Comparison of ENCODE assay signal across 10 cellular contexts in genomic region chr11:96215826-96216225, GRCh38.
A peak's percentile ranks its signal among the peaks of the same experiment; 100 is the strongest.
DNase-seq lines count a peak whose midpoint lies in the region; ATAC-seq and TF ChIP-seq lines count a peak whose summit lies in the region.
"Had no signal": no experiment of that assay in that cellular context is flagged by ENCODE, and none has a peak within 500 bp of the region (broad histone marks: within the 10 kb centered on the region; RNA-seq: fewer than 3 reads in every experiment).

No MANE protein-coding gene starts in this region.

- POLR2A ChIA-PET in CD8-positive, alpha-beta T cell (lab: Charles Lee), result interaction anchor here (0.5 to 2.3 kb wide), 10 partner anchors 10 to 200 kb away, joined by 3 to 10 read pairs (median 4); partner anchors contain the start of gene MAML2

- intact Hi-C loops in CD8-positive, alpha-beta T cell (cut with DNase I, micrococcal nuclease), result loop anchor here (1.0 to 5.0 kb wide), 3 partner anchors 9 to 127 kb away; partner anchors contain the start of gene MAML2 (in 1 of the 2)

- no peak overlapping the region for H3K23ac ChIP-seq in trophoblast cell (ENCODE audit: low read length)

- H2AK5ac ChIP-seq in trophoblast cell (ENCODE audit: low read length), result no peak overlapping the region

- peaks cover 100% of the 10 kb centered on the region for H3K4me1 ChIP-seq in CD8-positive, alpha-beta T cell (ENCODE audit: insufficient read depth, low read length)
- H3K4me1 ChIP-seq in MM.1S (ENCODE audit: low read length) (peaks cover 68% of the 10 kb centered on the region), trophoblast cell (ENCODE audit: control insufficient read depth in 1 of 2, insufficient read depth in 2 of 2, low read length in 2 of 2) (peaks cover 11 to 28% of the 10 kb centered on the region in 2 experiments), foreskin keratinocyte (peaks cover 17% of the 10 kb centered on the region)

- no peak for DNase-seq in CD8-positive, alpha-beta T cell
- DNase-seq in MM.1S (peak; percentile 20), coronary artery (ENCODE audit: low spot score) (no peak), trophoblast cell (no peak), foreskin keratinocyte (no peak), hypothalamus (lab: John Stamatoyannopoulos, UW) (no peak), ACHN (no peak), DMS79 treated with DMSO at 0.1 percent for 48 hours (lab: John Stamatoyannopoulos, UW) (no peak)
- DNase-seq: GOT3 had no signal

- peak overlapping the region; percentile 58 for H3K27ac ChIP-seq in CD8-positive, alpha-beta T cell (ENCODE audit: low read depth, low read length)
- H3K27ac ChIP-seq in MM.1S (ENCODE audit: low read length), result peak overlapping the region; percentile 90
- peak overlapping the region; percentile 70 to 85 for H3K27ac ChIP-seq in coronary artery
- H3K27ac ChIP-seq in trophoblast cell (ENCODE audit: low read depth, low read length), result peak overlapping the region; percentile 78
- H3K27ac ChIP-seq in foreskin keratinocyte, result no peak overlapping the region
- H3K27ac ChIP-seq: cardiac muscle cell had no signal

- H2BK12ac ChIP-seq in trophoblast cell (ENCODE audit: low read length), result peak overlapping the region; percentile 42

- H3K18ac ChIP-seq in trophoblast cell (ENCODE audit: low read length), result no peak overlapping the region

- peaks cover 38% of the 10 kb centered on the region for H3K79me1 ChIP-seq in trophoblast cell (ENCODE audit: low read length)

- no peak overlapping the region for H4K8ac ChIP-seq in trophoblast cell (ENCODE audit: low read depth, low read length)

- ATAC-seq in CD8-positive, alpha-beta T cell, result peak; percentile 43
- no peak for ATAC-seq in foreskin keratinocyte

- H3K27me3 ChIP-seq in CD8-positive, alpha-beta T cell (ENCODE audit: insufficient read depth, low read length), result no peaks in the 10 kb centered on the region
- H3K27me3 ChIP-seq in MM.1S (replicated peaks; ENCODE audit: insufficient read depth, low read length) (no peaks in the 10 kb centered on the region), trophoblast cell (ENCODE audit: insufficient read depth, low read length) (no peaks in the 10 kb centered on the region), foreskin keratinocyte (no peaks in the 10 kb centered on the region)
- H3K27me3 ChIP-seq: cardiac muscle cell had no signal

- H3K4me2 ChIP-seq in MM.1S (ENCODE audit: low read depth, low read length) (peak overlapping the region; percentile 69), trophoblast cell (ENCODE audit: low read length) (no peak overlapping the region)

- peak overlapping the region; percentile 31 for H3K4me3 ChIP-seq in CD8-positive, alpha-beta T cell (ENCODE audit: low read depth, low read length)
- H3K4me3 ChIP-seq in MM.1S (ENCODE audit: low read length) (peak overlapping the region; percentile 0; the same call in 1 of the 2 replicates), coronary artery (no peak overlapping the region), trophoblast cell (ENCODE audit: low read depth, low read length) (no peak overlapping the region)
- H3K4me3 ChIP-seq: cardiac muscle cell had no signal

- peak overlapping the region; percentile 30; the same call in 1 of the 2 replicates for H3K9ac ChIP-seq in MM.1S (ENCODE audit: low read length)
- H3K9ac ChIP-seq in trophoblast cell (ENCODE audit: low read length), result no peak overlapping the region

- H3K14ac ChIP-seq in trophoblast cell (ENCODE audit: low read length), result no peak overlapping the region

- H3K4me3 Mint-ChIP-seq in CD8-positive, alpha-beta T cell, result peak overlapping the region; percentile 67

- no peaks in the 10 kb centered on the region for H3K36me3 ChIP-seq in CD8-positive, alpha-beta T cell (ENCODE audit: insufficient read depth, low read length)
- H3K36me3 ChIP-seq in MM.1S (replicated peaks; ENCODE audit: insufficient read depth, low read length) (no peaks in the 10 kb centered on the region), trophoblast cell (ENCODE audit: control insufficient read depth in 1 of 2, insufficient read depth in 2 of 2, low read length in 2 of 2) (no peaks in the 10 kb centered on the region)
- H3K36me3 ChIP-seq: cardiac muscle cell had no signal

- H2AFZ ChIP-seq in MM.1S (ENCODE audit: low read length) (no peak overlapping the region), trophoblast cell (ENCODE audit: insufficient read depth, low read length, poor library complexity) (no peak overlapping the region)

- peak overlapping the region; percentile 72 for H2BK5ac ChIP-seq in trophoblast cell (ENCODE audit: low read depth, low read length, poor library complexity)

- H3F3A ChIP-seq in MM.1S (ENCODE audit: insufficient read depth, low read length), result peaks cover 53% of the 10 kb centered on the region

- peak overlapping the region; percentile 95 for H3K27ac Mint-ChIP-seq in CD8-positive, alpha-beta T cell

- H3K79me2 ChIP-seq in MM.1S (ENCODE audit: low read length) (peaks cover 66% of the 10 kb centered on the region), trophoblast cell (ENCODE audit: control insufficient read depth, insufficient read depth, low read length, poor library complexity) (peaks cover 2% of the 10 kb centered on the region)

- H3K36me3 Mint-ChIP-seq in CD8-positive, alpha-beta T cell, result no peaks in the 10 kb centered on the region

- no peak for TF ChIP-seq CTCF in CD8-positive, alpha-beta T cell (IDR thresholded peaks at IDR 0.05)
- TF ChIP-seq CTCF in MM.1S (IDR thresholded peaks at IDR 0.05; ENCODE audit: low read length) (no peak), coronary artery (IDR thresholded peaks at IDR 0.05) (no peak), foreskin keratinocyte (conservative IDR thresholded peaks at IDR 0.05) (no peak)

- H3K4ac ChIP-seq in trophoblast cell (ENCODE audit: low read depth, low read length), result no peak overlapping the region

- H3K9me2 ChIP-seq in MM.1S (replicated peaks; ENCODE audit: insufficient read depth, low read length), result no peaks in the 10 kb centered on the region

- H4K20me1 ChIP-seq in MM.1S (ENCODE audit: insufficient read depth, low read length), result no peaks in the 10 kb centered on the region

- H3K9me3 Mint-ChIP-seq in CD8-positive, alpha-beta T cell, result no peaks in the 10 kb centered on the region

- peak overlapping the region; percentile 30 for H2BK120ac ChIP-seq in trophoblast cell (ENCODE audit: insufficient read depth, low read length, poor library complexity)

- peak overlapping the region; percentile 66 for H4K91ac ChIP-seq in trophoblast cell (ENCODE audit: low read depth, low read length)

- in situ Hi-C loops in ACHN (cut with HindIII; ENCODE audit: low pct_ligation_motif_present, low pct_unique_long_range_greater_than_20kb, low sequenced_read_pairs), result no loop called here

- no peaks in the 10 kb centered on the region for H3K27me3 Mint-ChIP-seq in CD8-positive, alpha-beta T cell (ENCODE audit: low read depth)

- no peaks in the 10 kb centered on the region for H3K9me3 ChIP-seq in CD8-positive, alpha-beta T cell (ENCODE audit: low read length)
- H3K9me3 ChIP-seq in MM.1S (replicated peaks; ENCODE audit: insufficient read depth, low read length) (no peaks in the 10 kb centered on the region), trophoblast cell (ENCODE audit: insufficient read depth, low read depth, low read length) (no peaks in the 10 kb centered on the region)

- peaks cover 84% of the 10 kb centered on the region for H3K4me1 Mint-ChIP-seq in CD8-positive, alpha-beta T cell (ENCODE audit: low read depth)

- CTCF ChIA-PET in CD8-positive, alpha-beta T cell (lab: Charles Lee), result interaction anchor here (1.3 to 5.6 kb wide), 2 partner anchors 15 to 126 kb away, joined by 3 to 41 read pairs; partner anchors contain the start of gene MAML2

- no peak overlapping the region for H4K12ac ChIP-seq in trophoblast cell (ENCODE audit: low read depth, low read length)

Comparison
In these comparisons a context has a peak if more than half of its experiments do, and no peak if none do; other contexts are left out.
1. H3K4me3 ChIP-seq: peak in CD8-positive, alpha-beta T cell (single experiment) and MM.1S (single experiment); none in coronary artery (single experiment) and trophoblast cell (single experiment).